Comparison of ENCODE assay signal across 8 cellular contexts in the genomic region with DNA sequence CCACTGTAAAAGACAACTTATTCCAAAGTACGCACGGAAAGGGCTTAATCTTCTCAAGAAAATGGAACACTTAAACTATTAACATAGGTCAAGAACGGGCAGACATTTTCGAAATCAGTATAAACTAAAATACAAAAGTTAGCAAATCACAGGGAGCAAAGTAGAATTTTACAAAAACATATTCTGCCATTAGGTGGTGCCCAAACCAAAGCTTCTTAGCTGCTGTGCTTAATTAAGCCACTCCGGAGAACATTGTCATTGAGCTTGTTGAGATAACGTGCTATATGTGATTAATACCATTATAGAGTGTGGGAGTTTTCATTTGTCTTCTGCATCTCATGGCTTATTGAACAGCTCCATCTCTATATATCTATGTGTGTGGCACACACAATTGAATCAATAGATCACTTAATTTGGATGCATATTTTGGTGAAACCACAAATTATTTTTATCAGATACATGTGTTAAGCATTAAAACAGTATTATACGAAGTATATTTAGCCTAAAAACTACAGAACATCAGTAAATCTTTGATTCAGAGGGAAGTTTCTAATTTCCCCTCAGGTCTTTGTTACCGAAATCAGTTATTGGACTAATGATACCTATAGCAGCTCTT. TPM values are rescaled to one million over a fixed set of nuclear protein-coding genes. Genes with fewer than 3 reads are reported as not detected.
DNase-seq lines count a peak whose midpoint lies in the region; ATAC-seq, FAIRE-seq and TF ChIP-seq lines count a peak whose summit lies in the region.

No MANE protein-coding gene starts in this region.

- DNase-seq in SKM-1 treated with dmso at 0.1 percent for 144 hours (lab: John Stamatoyannopoulos, UW; ENCODE audit: unreplicated experiment) (peak; percentile 2), SKM-1 (lab: John Stamatoyannopoulos, UW; ENCODE audit: unreplicated experiment) (no peak), NCI-H1105 (lab: John Stamatoyannopoulos, UW) (peak; percentile 26), astrocyte of the spinal cord (ENCODE audit: low read depth, low spot score) (peak; percentile 48), keratinocyte (ENCODE audit: low read depth, low spot score) (no peak), posterior vena cava (ENCODE audit: low spot score) (no peak)

- H3K27me3 ChIP-seq in keratinocyte (ENCODE audit: control insufficient read depth, extremely low read depth, insufficient read depth, low read length) = no peaks in the 10 kb centered on the region

- H3K36me3 ChIP-seq in keratinocyte (ENCODE audit: control insufficient read depth in 2 of 2, extremely low read depth in 1 of 2, insufficient read depth in 2 of 2, low read length in 2 of 2) = no peaks in the 10 kb centered on the region

- no peak overlapping the region for H3K4me2 ChIP-seq in keratinocyte (ENCODE audit: control insufficient read depth, extremely low read depth, insufficient read depth, low read depth, low read length)

- H3K27ac ChIP-seq in keratinocyte (ENCODE audit: control insufficient read depth, insufficient read depth, low read length) = no peak overlapping the region

- peak; percentile 86 for FAIRE-seq in keratinocyte (lab: Jason Lieb, UNC)

- no peak overlapping the region for H2AFZ ChIP-seq in keratinocyte (ENCODE audit: control insufficient read depth, low read length)

- no peaks in the 10 kb centered on the region for H3K9me3 ChIP-seq in keratinocyte (ENCODE audit: control insufficient read depth, low read depth, low read length)

- H4K20me1 ChIP-seq in keratinocyte (ENCODE audit: control insufficient read depth, extremely low read depth, insufficient read depth, low read length) = no peaks in the 10 kb centered on the region

- dilution Hi-C loops in keratinocyte (cut with MboI; ENCODE audit: extremely low pct_ligation_motif_present, low sequenced_read_pairs) = no loop called here

- intact Hi-C loops in posterior vena cava (cut with DNase I) = loop anchor here in 1 of 2 donors (10.0 kb wide), 1 partner anchor 698 kb away; no protein-coding TSS in a partner anchor

- H3K4me1 ChIP-seq in keratinocyte (ENCODE audit: control insufficient read depth, extremely low read depth, insufficient read depth, low read length) = peaks cover 3% of the 10 kb centered on the region

- in situ Hi-C loops in astrocyte of the spinal cord (cut with HindIII; ENCODE audit: low sequenced_read_pairs) = no loop called here

- H3K9ac ChIP-seq in keratinocyte (ENCODE audit: control insufficient read depth, extremely low read depth, insufficient read depth, low read length) = no peak overlapping the region

- no peaks in the 10 kb centered on the region for H3K79me2 ChIP-seq in keratinocyte (ENCODE audit: control insufficient read depth, insufficient read depth, low read length)

- TF ChIP-seq CTCF in astrocyte of the spinal cord (IDR thresholded peaks at IDR 0.05; ENCODE audit: low read depth, low read length) (peak; percentile 42), keratinocyte (optimal IDR thresholded peaks at IDR 0.05 in 1 of 3, IDR thresholded peaks at IDR 0.05 in 1 of 3, conservative IDR thresholded peaks at IDR 0.05 in 1 of 3; ENCODE audit: extremely low read depth in 1 of 3, insufficient read depth in 2 of 3, low read length in 3 of 3) (peak in 2 of 3 experiments; percentile 36 to 37)

- no peaks in the 10 kb centered on the region for H3K9me1 ChIP-seq in keratinocyte (ENCODE audit: control insufficient read depth, extremely low read depth, insufficient read depth, low read length)

- ATAC-seq in GM21423 (IDR thresholded peaks at IDR 0.05; ENCODE audit: unreplicated experiment) (no peak), HG03565 (IDR thresholded peaks at IDR 0.05; ENCODE audit: unreplicated experiment) (no peak)

- no peak overlapping the region for H3K4me3 ChIP-seq in astrocyte of the spinal cord (ENCODE audit: low read depth, low read length)
- H3K4me3 ChIP-seq in keratinocyte (ENCODE audit: control insufficient read depth in 2 of 3, extremely low read depth in 1 of 3, insufficient read depth in 2 of 3, low read depth in 1 of 3, low read length in 3 of 3) = no peak overlapping the region

RNA-seq across cellular contexts. Expression of a gene that starts 23.4 kb away (rescaled TPM):
- 21.6 to 42.5 TPM (median 26.7 TPM) in 3 replicates for polyA plus RNA-seq in keratinocyte
- polyA plus RNA-seq in keratinocyte (2011; ENCODE audit: low read depth) = 43.7 TPM
- 23.8 and 44.7 TPM in 2 replicates for polyA plus RNA-seq in keratinocyte (2011; cell fraction: cytosol; rRNA removed)
- polyA plus RNA-seq in keratinocyte (2011; cell fraction: nucleus; rRNA removed) = 18.1 and 29.8 TPM in 2 replicates
- polyA plus RNA-seq in keratinocyte (2012; ENCODE audit: low replicate concordance) = 23.1 and 29.9 TPM in 2 replicates
- polyA minus RNA-seq in keratinocyte = 1.9 to 13.1 TPM (median 4.1 TPM) in 3 replicates
- 7.1 TPM for polyA minus RNA-seq in keratinocyte (2011; cell fraction: cytosol; rRNA and poly(A)+ RNA removed)
- polyA minus RNA-seq in keratinocyte (2011; cell fraction: nucleus; rRNA and poly(A)+ RNA removed) = 5.9 and 10.6 TPM in 2 replicates
- total RNA-seq in posterior vena cava = 10 to 100 TPM; 26.5 to 30.9 TPM

RNA-seq across cellular contexts. Expression of a gene that starts 43.8 kb away (rescaled TPM):
- polyA plus RNA-seq in keratinocyte = not detected in 3 replicates
- not detected for polyA plus RNA-seq in keratinocyte (2011; ENCODE audit: low read depth)
- not detected in 2 replicates for polyA plus RNA-seq in keratinocyte (2011; cell fraction: cytosol; rRNA removed)
- 0.08 TPM in 1 of 2 replicates, not detected in the other for polyA plus RNA-seq in keratinocyte (2011; cell fraction: nucleus; rRNA removed)
- not detected in 2 replicates for polyA plus RNA-seq in keratinocyte (2012; ENCODE audit: low replicate concordance)
- not detected in 3 replicates for polyA minus RNA-seq in keratinocyte
- polyA minus RNA-seq in keratinocyte (2011; cell fraction: cytosol; rRNA and poly(A)+ RNA removed) = not detected
- not detected in 2 replicates for polyA minus RNA-seq in keratinocyte (2011; cell fraction: nucleus; rRNA and poly(A)+ RNA removed)
- total RNA-seq in posterior vena cava = not detected

Comparison
In these comparisons a context has a peak if more than half of its experiments do, and no peak if none do; other contexts are left out.
1. DNase-seq: peak in SKM-1 treated with dmso at 0.1 percent for 144 hours (single experiment), NCI-H1105 (single experiment) and astrocyte of the spinal cord (single experiment); none in SKM-1 (single experiment), keratinocyte (single experiment) and posterior vena cava (single experiment).